In genomic region chrX:15204130-15204751, GRCh38 we compare ENCODE assay signal across 1 cellular context.
A peak's percentile ranks its signal among the peaks of the same experiment; 100 is the strongest.
TF ChIP-seq lines count a peak whose summit lies in the region.

No MANE protein-coding gene starts in this region.

TF ChIP-seq in GM12878, 131 proteins besides CTCF, POLR2A, EP300 and RAD21 (continued from another document and continues in another):
- TF ChIP-seq, protein P1, sequence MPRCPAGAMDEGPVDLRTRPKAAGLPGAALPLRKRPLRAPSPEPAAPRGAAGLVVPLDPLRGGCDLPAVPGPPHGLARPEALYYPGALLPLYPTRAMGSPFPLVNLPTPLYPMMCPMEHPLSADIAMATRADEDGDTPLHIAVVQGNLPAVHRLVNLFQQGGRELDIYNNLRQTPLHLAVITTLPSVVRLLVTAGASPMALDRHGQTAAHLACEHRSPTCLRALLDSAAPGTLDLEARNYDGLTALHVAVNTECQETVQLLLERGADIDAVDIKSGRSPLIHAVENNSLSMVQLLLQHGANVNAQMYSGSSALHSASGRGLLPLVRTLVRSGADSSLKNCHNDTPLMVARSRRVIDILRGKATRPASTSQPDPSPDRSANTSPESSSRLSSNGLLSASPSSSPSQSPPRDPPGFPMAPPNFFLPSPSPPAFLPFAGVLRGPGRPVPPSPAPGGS (IDR thresholded peaks at IDR 0.05; ENCODE audit: borderline replicate concordance, insufficient read depth, low read depth, low read length, poor library complexity, severe bottlenecking) = peak; percentile 44
- TF ChIP-seq HDAC2 (IDR thresholded peaks at IDR 0.05) (no peak), SUZ12 (IDR thresholded peaks at IDR 0.05; ENCODE audit: unreplicated experiment) (no peak), ZBTB40 (IDR thresholded peaks at IDR 0.05; ENCODE audit: borderline replicate concordance) (no peak), POU2F2 (IDR thresholded peaks at IDR 0.05; ENCODE audit: borderline replicate concordance, low read depth, low read length) (no peak), PAX5 (IDR thresholded peaks at IDR 0.05; ENCODE audit: borderline replicate concordance, low read depth, low read length) (no peak), ZNF622 (IDR thresholded peaks at IDR 0.05) (no peak), POLR2AphosphoS2 (IDR thresholded peaks at IDR 0.05; ENCODE audit: low read depth, low read length) (no peak), RB1 (IDR thresholded peaks at IDR 0.05; ENCODE audit: borderline replicate concordance) (no peak), ATF7 (IDR thresholded peaks at IDR 0.05; ENCODE audit: low read depth) (peak; percentile 90), NR2F1 (conservative IDR thresholded peaks at IDR 0.05) (no peak), CREM (IDR thresholded peaks at IDR 0.05; ENCODE audit: low read depth) (peak; percentile 74), ZNF217 (IDR thresholded peaks at IDR 0.05) (no peak), ETV6 (conservative IDR thresholded peaks at IDR 0.05 in 1 of 2, IDR thresholded peaks at IDR 0.05 in 1 of 2; ENCODE audit: borderline replicate concordance in 1 of 2, low read depth in 1 of 2) (peak in 1 of 2 experiments; percentile 93; a peak in 1 of 4 replicates), BCL11A (IDR thresholded peaks at IDR 0.05; ENCODE audit: low read depth, low read length) (0 out of 2 replicates have a peak, but pooled peaks have one; percentile 9), ZNF384 (IDR thresholded peaks at IDR 0.05; ENCODE audit: borderline replicate concordance, low read depth, low read length) (no peak), MYB (IDR thresholded peaks at IDR 0.05; ENCODE audit: borderline replicate concordance, low read depth, low read length) (no peak), SREBF1 (IDR thresholded peaks at IDR 0.05; ENCODE audit: low read length) (no peak), ZNF24 (IDR thresholded peaks at IDR 0.05) (no peak), LARP7 (IDR thresholded peaks at IDR 0.05) (no peak), CEBPB (IDR thresholded peaks at IDR 0.05; ENCODE audit: borderline replicate concordance in 1 of 2, low read depth in 2 of 2, low read length in 2 of 2) (no peak), HDAC6 (IDR thresholded peaks at IDR 0.05; ENCODE audit: unreplicated experiment) (no peak), STAT1 (conservative IDR thresholded peaks at IDR 0.05) (no peak), FOS (IDR thresholded peaks at IDR 0.05; ENCODE audit: borderline replicate concordance, extremely low read depth, insufficient read length) (no peak), GABPA (IDR thresholded peaks at IDR 0.05; ENCODE audit: low read depth) (peak; percentile 65; the same call in 1 of the 2 replicates), BACH1 (IDR thresholded peaks at IDR 0.05; ENCODE audit: borderline replicate concordance) (peak; percentile 81; the same call in 1 of the 2 replicates), RCOR1 (conservative IDR thresholded peaks at IDR 0.05; ENCODE audit: low read depth, low read length) (no peak), BCLAF1 (IDR thresholded peaks at IDR 0.05) (no peak), KDM1A (IDR thresholded peaks at IDR 0.05; ENCODE audit: borderline replicate concordance) (no peak), ZBED1 (IDR thresholded peaks at IDR 0.05; ENCODE audit: borderline replicate concordance) (peak; percentile 78; the same call in 1 of the 2 replicates), KAT2A (conservative IDR thresholded peaks at IDR 0.05; ENCODE audit: control insufficient read depth, low read depth, low read length) (no peak), SIN3A (IDR thresholded peaks at IDR 0.05; ENCODE audit: low read depth, low read length) (no peak), POLR2AphosphoS5 (IDR thresholded peaks at IDR 0.05; ENCODE audit: low read length) (no peak), SMARCA5 (IDR thresholded peaks at IDR 0.05) (no peak), IKZF2 (IDR thresholded peaks at IDR 0.05) (peak in 1 of 2 experiments; percentile 45; a peak in 1 of 4 replicates), TCF7 (IDR thresholded peaks at IDR 0.05; ENCODE audit: borderline replicate concordance) (no peak), TAF1 (IDR thresholded peaks at IDR 0.05; ENCODE audit: borderline replicate concordance, low read depth, low read length) (no peak)
- TF ChIP-seq, protein P2, sequence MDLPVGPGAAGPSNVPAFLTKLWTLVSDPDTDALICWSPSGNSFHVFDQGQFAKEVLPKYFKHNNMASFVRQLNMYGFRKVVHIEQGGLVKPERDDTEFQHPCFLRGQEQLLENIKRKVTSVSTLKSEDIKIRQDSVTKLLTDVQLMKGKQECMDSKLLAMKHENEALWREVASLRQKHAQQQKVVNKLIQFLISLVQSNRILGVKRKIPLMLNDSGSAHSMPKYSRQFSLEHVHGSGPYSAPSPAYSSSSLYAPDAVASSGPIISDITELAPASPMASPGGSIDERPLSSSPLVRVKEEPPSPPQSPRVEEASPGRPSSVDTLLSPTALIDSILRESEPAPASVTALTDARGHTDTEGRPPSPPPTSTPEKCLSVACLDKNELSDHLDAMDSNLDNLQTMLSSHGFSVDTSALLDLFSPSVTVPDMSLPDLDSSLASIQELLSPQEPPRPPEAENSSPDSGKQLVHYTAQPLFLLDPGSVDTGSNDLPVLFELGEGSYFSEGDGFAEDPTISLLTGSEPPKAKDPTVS (IDR thresholded peaks at IDR 0.05; ENCODE audit: low read depth, low read length) = no peak
- TF ChIP-seq, protein P3, sequence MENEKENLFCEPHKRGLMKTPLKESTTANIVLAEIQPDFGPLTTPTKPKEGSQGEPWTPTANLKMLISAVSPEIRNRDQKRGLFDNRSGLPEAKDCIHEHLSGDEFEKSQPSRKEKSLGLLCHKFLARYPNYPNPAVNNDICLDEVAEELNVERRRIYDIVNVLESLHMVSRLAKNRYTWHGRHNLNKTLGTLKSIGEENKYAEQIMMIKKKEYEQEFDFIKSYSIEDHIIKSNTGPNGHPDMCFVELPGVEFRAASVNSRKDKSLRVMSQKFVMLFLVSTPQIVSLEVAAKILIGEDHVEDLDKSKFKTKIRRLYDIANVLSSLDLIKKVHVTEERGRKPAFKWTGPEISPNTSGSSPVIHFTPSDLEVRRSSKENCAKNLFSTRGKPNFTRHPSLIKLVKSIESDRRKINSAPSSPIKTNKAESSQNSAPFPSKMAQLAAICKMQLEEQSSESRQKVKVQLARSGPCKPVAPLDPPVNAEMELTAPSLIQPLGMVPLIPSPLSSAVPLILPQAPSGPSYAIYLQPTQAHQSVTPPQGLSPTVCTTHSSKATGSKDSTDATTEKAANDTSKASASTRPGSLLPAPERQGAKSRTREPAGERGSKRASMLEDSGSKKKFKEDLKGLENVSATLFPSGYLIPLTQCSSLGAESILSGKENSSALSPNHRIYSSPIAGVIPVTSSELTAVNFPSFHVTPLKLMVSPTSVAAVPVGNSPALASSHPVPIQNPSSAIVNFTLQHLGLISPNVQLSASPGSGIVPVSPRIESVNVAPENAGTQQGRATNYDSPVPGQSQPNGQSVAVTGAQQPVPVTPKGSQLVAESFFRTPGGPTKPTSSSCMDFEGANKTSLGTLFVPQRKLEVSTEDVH (IDR thresholded peaks at IDR 0.05; ENCODE audit: low read depth, partially characterized antibody) = no peak
- TF ChIP-seq, protein P4, sequence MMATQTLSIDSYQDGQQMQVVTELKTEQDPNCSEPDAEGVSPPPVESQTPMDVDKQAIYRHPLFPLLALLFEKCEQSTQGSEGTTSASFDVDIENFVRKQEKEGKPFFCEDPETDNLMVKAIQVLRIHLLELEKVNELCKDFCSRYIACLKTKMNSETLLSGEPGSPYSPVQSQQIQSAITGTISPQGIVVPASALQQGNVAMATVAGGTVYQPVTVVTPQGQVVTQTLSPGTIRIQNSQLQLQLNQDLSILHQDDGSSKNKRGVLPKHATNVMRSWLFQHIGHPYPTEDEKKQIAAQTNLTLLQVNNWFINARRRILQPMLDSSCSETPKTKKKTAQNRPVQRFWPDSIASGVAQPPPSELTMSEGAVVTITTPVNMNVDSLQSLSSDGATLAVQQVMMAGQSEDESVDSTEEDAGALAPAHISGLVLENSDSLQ (IDR thresholded peaks at IDR 0.05) = peak; percentile 32; the same call in 1 of the 2 replicates
- TF ChIP-seq, protein P5, sequence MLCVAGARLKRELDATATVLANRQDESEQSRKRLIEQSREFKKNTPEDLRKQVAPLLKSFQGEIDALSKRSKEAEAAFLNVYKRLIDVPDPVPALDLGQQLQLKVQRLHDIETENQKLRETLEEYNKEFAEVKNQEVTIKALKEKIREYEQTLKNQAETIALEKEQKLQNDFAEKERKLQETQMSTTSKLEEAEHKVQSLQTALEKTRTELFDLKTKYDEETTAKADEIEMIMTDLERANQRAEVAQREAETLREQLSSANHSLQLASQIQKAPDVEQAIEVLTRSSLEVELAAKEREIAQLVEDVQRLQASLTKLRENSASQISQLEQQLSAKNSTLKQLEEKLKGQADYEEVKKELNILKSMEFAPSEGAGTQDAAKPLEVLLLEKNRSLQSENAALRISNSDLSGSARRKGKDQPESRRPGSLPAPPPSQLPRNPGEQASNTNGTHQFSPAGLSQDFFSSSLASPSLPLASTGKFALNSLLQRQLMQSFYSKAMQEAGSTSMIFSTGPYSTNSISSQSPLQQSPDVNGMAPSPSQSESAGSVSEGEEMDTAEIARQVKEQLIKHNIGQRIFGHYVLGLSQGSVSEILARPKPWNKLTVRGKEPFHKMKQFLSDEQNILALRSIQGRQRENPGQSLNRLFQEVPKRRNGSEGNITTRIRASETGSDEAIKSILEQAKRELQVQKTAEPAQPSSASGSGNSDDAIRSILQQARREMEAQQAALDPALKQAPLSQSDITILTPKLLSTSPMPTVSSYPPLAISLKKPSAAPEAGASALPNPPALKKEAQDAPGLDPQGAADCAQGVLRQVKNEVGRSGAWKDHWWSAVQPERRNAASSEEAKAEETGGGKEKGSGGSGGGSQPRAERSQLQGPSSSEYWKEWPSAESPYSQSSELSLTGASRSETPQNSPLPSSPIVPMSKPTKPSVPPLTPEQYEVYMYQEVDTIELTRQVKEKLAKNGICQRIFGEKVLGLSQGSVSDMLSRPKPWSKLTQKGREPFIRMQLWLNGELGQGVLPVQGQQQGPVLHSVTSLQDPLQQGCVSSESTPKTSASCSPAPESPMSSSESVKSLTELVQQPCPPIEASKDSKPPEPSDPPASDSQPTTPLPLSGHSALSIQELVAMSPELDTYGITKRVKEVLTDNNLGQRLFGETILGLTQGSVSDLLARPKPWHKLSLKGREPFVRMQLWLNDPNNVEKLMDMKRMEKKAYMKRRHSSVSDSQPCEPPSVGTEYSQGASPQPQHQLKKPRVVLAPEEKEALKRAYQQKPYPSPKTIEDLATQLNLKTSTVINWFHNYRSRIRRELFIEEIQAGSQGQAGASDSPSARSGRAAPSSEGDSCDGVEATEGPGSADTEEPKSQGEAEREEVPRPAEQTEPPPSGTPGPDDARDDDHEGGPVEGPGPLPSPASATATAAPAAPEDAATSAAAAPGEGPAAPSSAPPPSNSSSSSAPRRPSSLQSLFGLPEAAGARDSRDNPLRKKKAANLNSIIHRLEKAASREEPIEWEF (IDR thresholded peaks at IDR 0.05; ENCODE audit: insufficient replicate concordance, low read depth, low read length) = no peak
- TF ChIP-seq, protein P6, sequence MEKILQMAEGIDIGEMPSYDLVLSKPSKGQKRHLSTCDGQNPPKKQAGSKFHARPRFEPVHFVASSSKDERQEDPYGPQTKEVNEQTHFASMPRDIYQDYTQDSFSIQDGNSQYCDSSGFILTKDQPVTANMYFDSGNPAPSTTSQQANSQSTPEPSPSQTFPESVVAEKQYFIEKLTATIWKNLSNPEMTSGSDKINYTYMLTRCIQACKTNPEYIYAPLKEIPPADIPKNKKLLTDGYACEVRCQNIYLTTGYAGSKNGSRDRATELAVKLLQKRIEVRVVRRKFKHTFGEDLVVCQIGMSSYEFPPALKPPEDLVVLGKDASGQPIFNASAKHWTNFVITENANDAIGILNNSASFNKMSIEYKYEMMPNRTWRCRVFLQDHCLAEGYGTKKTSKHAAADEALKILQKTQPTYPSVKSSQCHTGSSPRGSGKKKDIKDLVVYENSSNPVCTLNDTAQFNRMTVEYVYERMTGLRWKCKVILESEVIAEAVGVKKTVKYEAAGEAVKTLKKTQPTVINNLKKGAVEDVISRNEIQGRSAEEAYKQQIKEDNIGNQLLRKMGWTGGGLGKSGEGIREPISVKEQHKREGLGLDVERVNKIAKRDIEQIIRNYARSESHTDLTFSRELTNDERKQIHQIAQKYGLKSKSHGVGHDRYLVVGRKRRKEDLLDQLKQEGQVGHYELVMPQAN (conservative IDR thresholded peaks at IDR 0.05) = no peak
